In the genomic region with DNA sequence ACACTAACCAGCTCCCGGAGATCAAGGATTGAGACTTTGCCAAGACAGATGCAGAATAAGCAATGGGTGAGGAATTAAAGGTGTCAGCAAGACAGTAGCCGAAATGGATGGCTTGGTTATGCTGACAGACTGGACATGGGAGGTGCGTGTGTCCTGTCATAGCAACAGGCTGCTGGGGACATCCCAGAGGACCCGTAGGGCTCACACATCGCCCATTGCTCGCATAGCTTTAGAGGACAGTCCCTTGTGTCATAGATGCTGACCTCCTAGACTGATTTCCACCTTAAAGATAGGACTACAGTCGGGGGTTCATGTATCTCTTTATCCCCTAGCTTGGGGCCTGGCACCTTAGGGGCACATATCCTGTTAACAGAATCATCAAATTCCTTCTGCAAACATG, we compare ENCODE assay signal across 22 cellular contexts.
DNase-seq lines count a peak whose midpoint lies in the region; ATAC-seq, FAIRE-seq and TF ChIP-seq lines count a peak whose summit lies in the region.
"Had no signal": no experiment of that assay in that cellular context is flagged by ENCODE, and none has a peak within 500 bp of the region (broad histone marks: within the 10 kb centered on the region; RNA-seq: fewer than 3 reads in every experiment).

No MANE protein-coding gene starts in this region.

- H3K4me1 Mint-ChIP-seq in GM23338: peaks cover 36% of the 10 kb centered on the region
- H3K4me1 Mint-ChIP-seq: B cell; CD8-positive, alpha-beta memory T cell had no signal

- TF ChIP-seq CTCF in GM23338 (conservative IDR thresholded peaks at IDR 0.05; ENCODE audit: low read depth in 2 of 2): no peak
- no peak for TF ChIP-seq CTCF in K562 (IDR thresholded peaks at IDR 0.05 in 2 of 3, conservative IDR thresholded peaks at IDR 0.05 in 1 of 3; ENCODE audit: insufficient read depth in 2 of 3, low read depth in 1 of 3, low read length in 3 of 3)
- TF ChIP-seq CTCF in HepG2 (CRISPR knock-in tag; IDR thresholded peaks at IDR 0.05): no peak

- H3K4ac ChIP-seq in trophoblast cell (ENCODE audit: low read depth, low read length): no peak overlapping the region

- no peak overlapping the region for H3K23ac ChIP-seq in trophoblast cell (ENCODE audit: low read length)

- H3K4me2 ChIP-seq in GM23338 (peak overlapping the region; percentile 56), K562 (ENCODE audit: insufficient read depth, low read length) (no peak overlapping the region), HepG2 (ENCODE audit: low read depth, low read length) (0 out of 2 replicates have a peak overlapping the region, but pooled peaks have one; percentile 8), trophoblast cell (ENCODE audit: low read length) (no peak overlapping the region)

- no peak overlapping the region for H3K9ac ChIP-seq in K562 (ENCODE audit: insufficient read depth in 1 of 2, low read depth in 2 of 2, low read length in 2 of 2)
- H3K9ac ChIP-seq in HepG2 (ENCODE audit: insufficient read depth, low read depth, low read length): no peak overlapping the region
- no peak overlapping the region for H3K9ac ChIP-seq in trophoblast cell (ENCODE audit: low read length)
- H3K9ac ChIP-seq: BLaER1 treated with 17β-estradiol and CSF1 and Interleukin-3, amounts not matched to agents 10 nM and 100 nM; GM23248 had no signal

- TF ChIP-seq POLR2A in K562 (conservative IDR thresholded peaks at IDR 0.05) (no peak), HepG2 (IDR thresholded peaks at IDR 0.05; ENCODE audit: insufficient read depth in 1 of 2, low read depth in 2 of 2, low read length in 2 of 2) (no peak)

- H3K9me2 ChIP-seq in GM23338 (ENCODE audit: insufficient read depth): 0 out of 2 replicates have a peak, but pooled peaks cover 5% of the 10 kb centered on the region

- H3K18ac ChIP-seq in trophoblast cell (ENCODE audit: low read length): no peak overlapping the region

- H3K36me3 ChIP-seq in GM23338 (ENCODE audit: insufficient read depth) (no peaks in the 10 kb centered on the region), K562 (ENCODE audit: control insufficient read depth, insufficient read depth, low read length) (peaks cover 7% of the 10 kb centered on the region; the same call in 1 of the 3 replicates), HepG2 (replicated peaks in 1 of 2; ENCODE audit: control insufficient read depth in 1 of 2, insufficient read depth in 2 of 2, low read length in 2 of 2) (peaks cover 0 to 2% of the 10 kb centered on the region in 2 experiments; a peak in 1 of 5 replicates), trophoblast cell (ENCODE audit: control insufficient read depth in 1 of 2, insufficient read depth in 2 of 2, low read length in 2 of 2) (peaks cover 2 to 9% of the 10 kb centered on the region in 2 experiments)

- H2BK12ac ChIP-seq in trophoblast cell (ENCODE audit: low read length): no peak overlapping the region

- CTCF ChIA-PET in K562 (lab: Yijun Ruan, JAX; ENCODE audit: low intra/inter-chr PET ratio): no interaction called here
- CTCF ChIA-PET in HepG2 (lab: Yijun Ruan, JAX; ENCODE audit: low intra/inter-chr PET ratio, low total read pairs): no interaction called here

- H4K12ac ChIP-seq in trophoblast cell (ENCODE audit: low read depth, low read length): no peak overlapping the region

- no peak overlapping the region for H3K14ac ChIP-seq in trophoblast cell (ENCODE audit: low read length)

- H4K91ac ChIP-seq in trophoblast cell (ENCODE audit: low read depth, low read length): no peak overlapping the region

- no peak overlapping the region for H2BK120ac ChIP-seq in trophoblast cell (ENCODE audit: insufficient read depth, low read length, poor library complexity)

- TF ChIP-seq RAD21 in K562 (CRISPR knock-in tag; conservative IDR thresholded peaks at IDR 0.05 in 1 of 2, IDR thresholded peaks at IDR 0.05 in 1 of 2) (no peak), HepG2 (CRISPR knock-in tag; IDR thresholded peaks at IDR 0.05) (no peak)

- intact Hi-C loops in K562 (cut with micrococcal nuclease): no loop called here
- intact Hi-C loops in HepG2 (cut with micrococcal nuclease; ENCODE audit: unreplicated experiment): no loop called here

- 82% methylated on average over 7 of the region's 7 CpGs for WGBS in K562 (ENCODE audit: insufficient coverage, low coverage, missing lambda C conversion rate)
- WGBS in HepG2 (ENCODE audit: low lambda C conversion rate): 86% methylated on average over 6 of the region's 7 CpGs
- no CpG with 5 or more reads among the region's 7 CpGs for WGBS in trophoblast cell (ENCODE audit: extremely low coverage, insufficient coverage, insufficient read length)

- no peak for ATAC-seq in GM23338
- peak; percentile 19; the same call in 2 of the 3 replicates for ATAC-seq in K562
- peak; percentile 14 for ATAC-seq in HepG2

- no peaks in the 10 kb centered on the region for H3K9me3 Mint-ChIP-seq in GM23338
- H3K9me3 Mint-ChIP-seq: CD8-positive, alpha-beta memory T cell had no signal

- no peaks in the 10 kb centered on the region for H3K79me1 ChIP-seq in trophoblast cell (ENCODE audit: low read length)

- in situ Hi-C loops in K562 (cut with MboI): loop anchor here (25.0 kb wide), 1 partner anchor 1184 kb away; no protein-coding TSS in a partner anchor
- in situ Hi-C loops in HepG2 (cut with HindIII; ENCODE audit: extremely low pct_ligation_motif_present, low pct_unique_long_range_greater_than_20kb): no loop called here
- in situ Hi-C loops in G401 (cut with HindIII; ENCODE audit: low sequenced_read_pairs): no loop called here

- H3K79me2 ChIP-seq in GM23338 (replicated peaks; ENCODE audit: insufficient read depth) (no peaks in the 10 kb centered on the region), K562 (ENCODE audit: control insufficient read depth, insufficient read depth, low read length) (no peaks in the 10 kb centered on the region), HepG2 (ENCODE audit: insufficient read depth, low read length) (no peaks in the 10 kb centered on the region), trophoblast cell (ENCODE audit: control insufficient read depth, insufficient read depth, low read length, poor library complexity) (no peaks in the 10 kb centered on the region)

- no peak overlapping the region for H3K27ac Mint-ChIP-seq in GM23338
- H3K27ac Mint-ChIP-seq: B cell; CD8-positive, alpha-beta memory T cell had no signal

- H4K20me1 ChIP-seq in GM23338 (replicated peaks; ENCODE audit: insufficient read depth): no peaks in the 10 kb centered on the region
- no peaks in the 10 kb centered on the region for H4K20me1 ChIP-seq in K562 (replicated peaks; ENCODE audit: control insufficient read depth, insufficient read depth, low read length)
- H4K20me1 ChIP-seq in HepG2 (ENCODE audit: insufficient read depth, low read length): no peaks in the 10 kb centered on the region

- no peak overlapping the region for H3K27ac ChIP-seq in GM23338 (ENCODE audit: low read depth)
- no peak overlapping the region for H3K27ac ChIP-seq in K562 (ENCODE audit: extremely low read depth, low read depth, low read length)
- H3K27ac ChIP-seq in HepG2 (ENCODE audit: extremely low read length, insufficient read depth, low read length): no peak overlapping the region
- H3K27ac ChIP-seq in trophoblast cell (ENCODE audit: low read depth, low read length): no peak overlapping the region
- H3K27ac ChIP-seq: BLaER1 treated with 17β-estradiol and CSF1 and Interleukin-3, amounts not matched to agents 10 nM and 100 nM; GM23248; HL-60 had no signal

- H3K36me3 Mint-ChIP-seq in GM23338 (ENCODE audit: low read depth): 0 out of 3 replicates have a peak, but pooled peaks cover 3% of the 10 kb centered on the region

- no peak overlapping the region for H3K4me3 ChIP-seq in GM23338
- no peak overlapping the region for H3K4me3 ChIP-seq in K562
- H3K4me3 ChIP-seq in HepG2 (replicated peaks in 1 of 3; ENCODE audit: insufficient read depth in 1 of 3, low read depth in 2 of 3, low read length in 3 of 3): no peak overlapping the region
- no peak overlapping the region for H3K4me3 ChIP-seq in trophoblast cell (ENCODE audit: low read depth, low read length)
- H3K4me3 ChIP-seq: BLaER1 treated with 17β-estradiol and CSF1 and Interleukin-3, amounts not matched to agents 10 nM and 100 nM; GM23248 had no signal

- POLR2A ChIA-PET in K562 (lab: Yijun Ruan, JAX): interaction anchor here (0.9 kb wide), 1 partner anchor 742 kb away, joined by 3 read pairs; no protein-coding TSS in a partner anchor
- POLR2A ChIA-PET in HepG2 (lab: Yijun Ruan, JAX): no interaction called here

- TF ChIP-seq EP300 in K562 (IDR thresholded peaks at IDR 0.05; ENCODE audit: low read length) (no peak), HepG2 (IDR thresholded peaks at IDR 0.05; ENCODE audit: low read depth in 2 of 2, low read length in 2 of 2) (no peak), HepG2 (CRISPR knock-in tag; IDR thresholded peaks at IDR 0.05; ENCODE audit: borderline replicate concordance) (no peak)

- DNase-seq in GM23338 (ENCODE audit: low spot score) (no peak), K562 (ENCODE audit: extremely low read depth in 1 of 4, low spot score in 3 of 4) (no peak), HepG2 (ENCODE audit: low spot score) (no peak), trophoblast cell (peak; percentile 64 to 69), G401 (ENCODE audit: low spot score) (no peak), RKO (ENCODE audit: low spot score) (no peak)
- no peak for DNase-seq in activated CD4-positive, CD25-positive, alpha-beta regulatory T cell (lab: John Stamatoyannopoulos, UW)
- DNase-seq: 8988T; CD8-positive, alpha-beta memory T cell; COR-L47; DMS 273 treated with DMSO at 0.1 percent for 48 hours; DMS53; GDM1; GM23248; HCEC 1CT had no signal

- FAIRE-seq in K562 (lab: Jason Lieb, UNC) (no peak), HepG2 (lab: Jason Lieb, UNC) (no peak)
- FAIRE-seq: GM12892, GM18507, H54 had no signal

- no peak overlapping the region for H2BK5ac ChIP-seq in trophoblast cell (ENCODE audit: low read depth, low read length, poor library complexity)

- H3K27me3 ChIP-seq in GM23338 (ENCODE audit: insufficient read depth) (no peaks in the 10 kb centered on the region), K562 (ENCODE audit: control insufficient read depth in 2 of 2, insufficient read depth in 2 of 2, low read length in 2 of 2) (no peaks in the 10 kb centered on the region), HepG2 (ENCODE audit: control insufficient read depth in 1 of 2, insufficient read depth in 2 of 2, low read length in 2 of 2) (no peaks in the 10 kb centered on the region), trophoblast cell (ENCODE audit: insufficient read depth, low read length) (no peaks in the 10 kb centered on the region)
- H3K27me3 ChIP-seq: BLaER1 treated with 17β-estradiol and CSF1 and Interleukin-3, amounts not matched to agents 10 nM and 100 nM had no signal

- H2AFZ ChIP-seq in GM23338: no peak overlapping the region
- no peak overlapping the region for H2AFZ ChIP-seq in K562 (ENCODE audit: low read depth, low read length)
- H2AFZ ChIP-seq in HepG2 (ENCODE audit: low read length): no peak overlapping the region
- H2AFZ ChIP-seq in trophoblast cell (ENCODE audit: insufficient read depth, low read length, poor library complexity): no peak overlapping the region
- H2AFZ ChIP-seq: GM23248 had no signal

- peaks cover 7% of the 10 kb centered on the region for H3K27me3 Mint-ChIP-seq in GM23338 (ENCODE audit: insufficient read depth, low read depth, poor library complexity)
- H3K27me3 Mint-ChIP-seq: B cell; CD8-positive, alpha-beta memory T cell; IgD-negative memory B cell had no signal

- no peaks in the 10 kb centered on the region for H3F3A ChIP-seq in GM23338 (replicated peaks; ENCODE audit: low read depth)

- H3K9me1 ChIP-seq in K562 (ENCODE audit: control insufficient read depth, insufficient read depth, low read length): no peaks in the 10 kb centered on the region

- H3K4me1 ChIP-seq in GM23338 (ENCODE audit: insufficient read depth): peaks cover 14% of the 10 kb centered on the region
- no peaks in the 10 kb centered on the region; a peak in 1 of 5 replicates for H3K4me1 ChIP-seq in K562 (replicated peaks in 1 of 2; ENCODE audit: control insufficient read depth in 2 of 2, insufficient read depth in 2 of 2, low read length in 2 of 2)
- peaks cover 15% of the 10 kb centered on the region for H3K4me1 ChIP-seq in HepG2 (ENCODE audit: insufficient read depth, low read length)
- peaks cover 3 to 4% of the 10 kb centered on the region in 2 experiments for H3K4me1 ChIP-seq in trophoblast cell (ENCODE audit: control insufficient read depth in 1 of 2, insufficient read depth in 2 of 2, low read length in 2 of 2)

- no peak overlapping the region for H3K4me3 Mint-ChIP-seq in GM23338
- H3K4me3 Mint-ChIP-seq: B cell, IgD-negative memory B cell had no signal

- H4K8ac ChIP-seq in trophoblast cell (ENCODE audit: low read depth, low read length): no peak overlapping the region

- H3K9me3 ChIP-seq in K562 (replicated peaks; ENCODE audit: control insufficient read depth, insufficient read depth, low read depth, low read length) (no peaks in the 10 kb centered on the region), HepG2 (ENCODE audit: low read length) (no peaks in the 10 kb centered on the region), trophoblast cell (ENCODE audit: insufficient read depth, low read depth, low read length) (no peaks in the 10 kb centered on the region)
- H3K9me3 ChIP-seq: BLaER1 treated with 17β-estradiol and CSF1 and Interleukin-3, amounts not matched to agents 10 nM and 100 nM had no signal

- no TSS peak for BruUV-seq in K562 (replicated peaks; lab: Mats Ljungman, UMichigan)
- BruUV-seq in HepG2 (replicated peaks; lab: Mats Ljungman, UMichigan): no TSS peak

- no peak overlapping the region for H2AK5ac ChIP-seq in trophoblast cell (ENCODE audit: low read length)

Comparison
In these comparisons a context has a peak if more than half of its experiments do, and no peak if none do; other contexts are left out.
1. DNase-seq: peak in trophoblast cell (2 of 2); none in GM23338 (single experiment), K562 (0 of 4), HepG2 (single experiment), G401 (single experiment), RKO (single experiment) and activated CD4-positive, CD25-positive, alpha-beta regulatory T cell (0 of 4).
2. H3K4me2 ChIP-seq: peak in GM23338 (single experiment) and HepG2 (single experiment); none in K562 (single experiment) and trophoblast cell (single experiment).